ENCODE assay signal across 8 cellular contexts in genomic region chr3:183883291-183884096, GRCh38. TPM values are rescaled to one million over a fixed set of nuclear protein-coding genes. Genes with fewer than 3 reads are reported as not detected.
DNase-seq lines count a peak whose midpoint lies in the region; ATAC-seq and TF ChIP-seq lines count a peak whose summit lies in the region.

No MANE protein-coding gene starts in this region.

- DNase-seq in left ventricle myocardium inferior, result no peak
- DNase-seq in left cardiac atrium, result no peak
- no peak for DNase-seq in vagina (ENCODE audit: extremely low spot score in 2 of 2)
- DNase-seq in EL, result no peak

- peak overlapping the region; percentile 89 to 98 (median 97) for H3K27ac Mint-ChIP-seq in brain

- intact Hi-C loops in left ventricle myocardium inferior (cut with micrococcal nuclease) (no loop called here), left cardiac atrium (cut with DNase I) (no loop called here), vagina (cut with DNase I) (no loop called here)

- peaks cover 60% of the 10 kb centered on the region for H3K4me1 ChIP-seq in left ventricle myocardium inferior
- H3K4me1 ChIP-seq in mesodermal cell (ENCODE audit: control insufficient read depth, insufficient read depth, low read length, poor library complexity, severe bottlenecking), result peaks cover 6% of the 10 kb centered on the region
- H3K4me1 ChIP-seq in vagina, result peaks cover 26% of the 10 kb centered on the region

- TF ChIP-seq POLR2A in vagina (IDR thresholded peaks at IDR 0.05), result no peak

- H3K4me3 ChIP-seq in left ventricle myocardium inferior, result peak overlapping the region; percentile 96
- peak overlapping the region; percentile 98 for H3K4me3 ChIP-seq in mesodermal cell (ENCODE audit: extremely low read depth, insufficient read depth, low read length, poor library complexity, severe bottlenecking)
- H3K4me3 ChIP-seq in vagina, result peak overlapping the region; percentile 88 to 90

- peaks cover 4% of the 10 kb centered on the region for H3K36me3 Mint-ChIP-seq in brain

- WGBS in mesodermal cell (ENCODE audit: insufficient coverage in 2 of 2), 2 experiments, result 84 to 85% methylated on average over 7 to 10 of the region's 16 CpGs

- H3K36me3 ChIP-seq in left ventricle myocardium inferior (peaks cover 2% of the 10 kb centered on the region), mesodermal cell (ENCODE audit: control insufficient read depth, insufficient read depth, low read length) (peaks cover 17% of the 10 kb centered on the region), vagina (no peaks in the 10 kb centered on the region)

- TF ChIP-seq CTCF in left ventricle myocardium inferior (IDR thresholded peaks at IDR 0.05; ENCODE audit: borderline replicate concordance), result no peak
- TF ChIP-seq CTCF in brain (conservative IDR thresholded peaks at IDR 0.05), result no peak
- no peak for TF ChIP-seq CTCF in vagina (IDR thresholded peaks at IDR 0.05)

- H3K9me3 ChIP-seq in left ventricle myocardium inferior (replicated peaks) (no peaks in the 10 kb centered on the region), mesodermal cell (ENCODE audit: control insufficient read depth, low read length) (no peaks in the 10 kb centered on the region), vagina (no peaks in the 10 kb centered on the region)

- H3K27me3 Mint-ChIP-seq in brain, result peaks cover 8% of the 10 kb centered on the region

- H3K27me3 ChIP-seq in left ventricle myocardium inferior (ENCODE audit: low read depth) (no peaks in the 10 kb centered on the region), vagina (no peaks in the 10 kb centered on the region)

- H3K9me3 Mint-ChIP-seq in brain, result no peaks in the 10 kb centered on the region

- peaks cover 41% of the 10 kb centered on the region for H3K4me1 Mint-ChIP-seq in brain

- peak overlapping the region; percentile 93 to 98 (median 97) for H3K4me3 Mint-ChIP-seq in brain

- ATAC-seq in left cardiac atrium, result no peak
- no peak for ATAC-seq in HG02938 (IDR thresholded peaks at IDR 0.05; ENCODE audit: unreplicated experiment)
- no peak for ATAC-seq in HG03520 (IDR thresholded peaks at IDR 0.05; ENCODE audit: unreplicated experiment)

- H3K27ac ChIP-seq in left ventricle myocardium inferior (replicated peaks) (peak overlapping the region; percentile 89), mesodermal cell (ENCODE audit: low read depth, low read length, severe bottlenecking) (no peak overlapping the region), vagina (no peak overlapping the region)

RNA-seq across cellular contexts. Expression of gene PARL, which starts 1.2 kb away (rescaled TPM):
- total RNA-seq in left ventricle myocardium inferior, result 52.8 TPM
- total RNA-seq in left cardiac atrium, result 10 to 100 TPM; 51.7 to 81.1 TPM
- polyA plus RNA-seq in brain (ENCODE audit: insufficient read depth, low read depth, low replicate concordance), result 39.6 TPM
- polyA plus RNA-seq in mesodermal cell (2013, experiment 1 of 2), result 51.9 TPM
- polyA plus RNA-seq in mesodermal cell (2013, experiment 2 of 2), result 50.3 TPM
- 36.6 TPM for total RNA-seq in vagina

RNA-seq across cellular contexts. Expression of gene MAP6D1, which starts 58.1 kb away (rescaled TPM):
- total RNA-seq in left ventricle myocardium inferior (2.4 TPM), left cardiac atrium (1 to 10 TPM; 2.0 to 2.2 TPM), vagina (not detected)
- 47.5 TPM for polyA plus RNA-seq in brain (ENCODE audit: insufficient read depth, low read depth, low replicate concordance)
- polyA plus RNA-seq in mesodermal cell (2013, experiment 1 of 2), result 1.8 TPM
- polyA plus RNA-seq in mesodermal cell (2013, experiment 2 of 2), result 1.8 TPM
